In genomic region chr20:46002008-46002407, GRCh38 we compare ENCODE assay signal across 13 cellular contexts. TPM values are rescaled to one million over a fixed set of nuclear protein-coding genes. Genes with fewer than 3 reads are reported as not detected.
A peak's percentile ranks its signal among the peaks of the same experiment; 100 is the strongest.
DNase-seq lines count a peak whose midpoint lies in the region; ATAC-seq, FAIRE-seq and TF ChIP-seq lines count a peak whose summit lies in the region.
"Had no signal": no experiment of that assay in that cellular context is flagged by ENCODE, and none has a peak within 500 bp of the region (broad histone marks: within the 10 kb centered on the region; RNA-seq: fewer than 3 reads in every experiment).

No MANE protein-coding gene starts in this region.

- no peaks in the 10 kb centered on the region for H4K20me1 ChIP-seq in BLaER1 treated with 17β-estradiol and CSF1 and Interleukin-3, amounts not matched to agents 10 nM and 100 nM

- peak; percentile 61 for DNase-seq in RWPE2 (ENCODE audit: low spot score)
- DNase-seq in islet precursor cell = peak; percentile 13
- no peak for DNase-seq in activated effector memory CD4-positive, alpha-beta T cell treated with Interleukin-2 at 50 U/mL for 16 hours
- no peak for DNase-seq in frontal cortex (ENCODE audit: low spot score in 2 of 2)
- DNase-seq: CD4-positive, CD25-positive, alpha-beta regulatory T cell; DMS53; GF-D8; GM23248 had no signal

- H3K9ac ChIP-seq in BLaER1 treated with 17β-estradiol and CSF1 and Interleukin-3, amounts not matched to agents 10 nM and 100 nM = peak overlapping the region in 6 of 11 experiments; percentile 57 to 69 (median 66); a peak in 5 of 22 replicates
- H3K9ac ChIP-seq: GM23248 had no signal

- FAIRE-seq in frontal cortex (lab: Jason Lieb, UNC) = no peak
- FAIRE-seq: A549, H54 had no signal

- TF ChIP-seq CTCF in RWPE2 (IDR thresholded peaks at IDR 0.05; ENCODE audit: poor library complexity, severe bottlenecking) = no peak

- no peaks in the 10 kb centered on the region for H3K36me3 ChIP-seq in BLaER1 treated with 17β-estradiol and CSF1 and Interleukin-3, amounts not matched to agents 10 nM and 100 nM
- no peaks in the 10 kb centered on the region for H3K36me3 ChIP-seq in RWPE2 (ENCODE audit: low read depth)

- no peak for ATAC-seq in RWPE2 (ENCODE audit: low read depth)
- no peak for ATAC-seq in HG03460 (IDR thresholded peaks at IDR 0.05; ENCODE audit: unreplicated experiment)
- ATAC-seq: A549 had no signal

- H3K4me1 ChIP-seq in BLaER1 treated with 17β-estradiol and CSF1 and Interleukin-3, amounts not matched to agents 10 nM and 100 nM = peaks cover 89 to 99% (median 97%) of the 10 kb centered on the region in 10 experiments
- peaks cover 29% of the 10 kb centered on the region for H3K4me1 ChIP-seq in RWPE2 (ENCODE audit: insufficient read depth, poor library complexity, severe bottlenecking)
- H3K4me1 ChIP-seq: A549 had no signal

- no peaks in the 10 kb centered on the region for H3K9me3 ChIP-seq in BLaER1 treated with 17β-estradiol and CSF1 and Interleukin-3, amounts not matched to agents 10 nM and 100 nM (replicated peaks in 1 of 11)
- H3K9me3 ChIP-seq in RWPE2 (ENCODE audit: severe bottlenecking) = no peaks in the 10 kb centered on the region
- H3K9me3 ChIP-seq: A549 had no signal

- peak overlapping the region in 8 of 11 experiments; percentile 73 to 97 (median 92); a peak in 17 of 22 replicates for H3K27ac ChIP-seq in BLaER1 treated with 17β-estradiol and CSF1 and Interleukin-3, amounts not matched to agents 10 nM and 100 nM
- H3K27ac ChIP-seq in RWPE2 (ENCODE audit: poor library complexity, severe bottlenecking) = no peak overlapping the region
- H3K27ac ChIP-seq: A549, GM23248 had no signal

- H3K27me3 ChIP-seq in BLaER1 treated with 17β-estradiol and CSF1 and Interleukin-3, amounts not matched to agents 10 nM and 100 nM = peaks cover 0 to 58% (median 11%) of the 10 kb centered on the region in 11 experiments; a peak in 13 of 22 replicates
- no peaks in the 10 kb centered on the region for H3K27me3 ChIP-seq in RWPE2 (ENCODE audit: insufficient read depth, poor library complexity, severe bottlenecking)

- H3K4me2 ChIP-seq in BLaER1 treated with 17β-estradiol and CSF1 and Interleukin-3, amounts not matched to agents 10 nM and 100 nM = peak overlapping the region; percentile 84 to 98 (median 95)
- H3K4me2 ChIP-seq: A549 had no signal

- peak overlapping the region in 1 of 10 experiments; percentile 30; a peak in 1 of 20 replicates for H3K4me3 ChIP-seq in BLaER1 treated with 17β-estradiol and CSF1 and Interleukin-3, amounts not matched to agents 10 nM and 100 nM
- H3K4me3 ChIP-seq in RWPE2 (ENCODE audit: severe bottlenecking) = no peak overlapping the region
- H3K4me3 ChIP-seq: A549, GM23248 had no signal

RNA-seq across cellular contexts. Expression of gene MMP9, which starts 6.7 kb away (rescaled TPM):
- under 0.01 TPM for total RNA-seq in frontal cortex
- total RNA-seq: GM23248, HT-29 had no signal

RNA-seq across cellular contexts. Expression of gene SLC12A5, which starts 27.0 kb away (rescaled TPM):
- total RNA-seq in frontal cortex = 18.8 TPM
- total RNA-seq: CD4-positive, CD25-positive, alpha-beta regulatory T cell; GM23248; HT-29 had no signal

RNA-seq across cellular contexts. Expression of gene ZNF335, which starts 30.0 kb away (rescaled TPM):
- 12.6 TPM for total RNA-seq in frontal cortex

Comparison
In these comparisons a context has a peak if more than half of its experiments do, and no peak if none do; other contexts are left out.
1. DNase-seq: peak in RWPE2 (single experiment) and islet precursor cell (single experiment); none in activated effector memory CD4-positive, alpha-beta T cell treated with Interleukin-2 at 50 U/mL for 16 hours (single experiment) and frontal cortex (0 of 2).